In genomic region chr2:236862961-236863728, GRCh38 we compare ENCODE assay signal across 10 cellular contexts.
DNase-seq lines count a peak whose midpoint lies in the region; ATAC-seq and TF ChIP-seq lines count a peak whose summit lies in the region.
"Had no signal": no experiment of that assay in that cellular context is flagged by ENCODE, and none has a peak within 500 bp of the region (broad histone marks: within the 10 kb centered on the region; RNA-seq: fewer than 3 reads in every experiment).

No MANE protein-coding gene starts in this region.

- H3K27ac Mint-ChIP-seq in T-cell: no peak overlapping the region

- H4K91ac ChIP-seq in mesenchymal stem cell (ENCODE audit: low read length): no peak overlapping the region

- no peak overlapping the region for H2AK5ac ChIP-seq in mesenchymal stem cell (ENCODE audit: low read length, severe bottlenecking)

- H3K9me3 ChIP-seq in mesenchymal stem cell (ENCODE audit: control insufficient read depth, low read length) (peaks cover 3% of the 10 kb centered on the region), testis (no peaks in the 10 kb centered on the region), upper lobe of right lung (no peaks in the 10 kb centered on the region)

- H3K4me3 Mint-ChIP-seq in T-cell: no peak overlapping the region

- no peak overlapping the region for H4K8ac ChIP-seq in mesenchymal stem cell (ENCODE audit: low read length)

- H3K9ac ChIP-seq in mesenchymal stem cell (ENCODE audit: low read length): peak overlapping the region; percentile 34

- H3K18ac ChIP-seq in mesenchymal stem cell (ENCODE audit: low read depth in 1 of 2, low read length in 2 of 2): no peak overlapping the region

- no peak overlapping the region for H2BK5ac ChIP-seq in mesenchymal stem cell (ENCODE audit: low read depth, low read length, poor library complexity, severe bottlenecking)

- H3K4ac ChIP-seq in mesenchymal stem cell (ENCODE audit: low read depth in 1 of 2, low read length in 2 of 2): no peak overlapping the region

- H3K36me3 ChIP-seq in mesenchymal stem cell (ENCODE audit: control insufficient read depth in 1 of 2, insufficient read depth in 2 of 2, low read depth in 1 of 2, low read length in 2 of 2) (no peaks in the 10 kb centered on the region), testis (ENCODE audit: low read depth, missing control alignments) (no peaks in the 10 kb centered on the region), upper lobe of right lung (no peaks in the 10 kb centered on the region)

- TF ChIP-seq CTCF in testis (IDR thresholded peaks at IDR 0.05) (no peak), upper lobe of right lung (IDR thresholded peaks at IDR 0.05) (no peak)

- no peak overlapping the region for H3K23ac ChIP-seq in mesenchymal stem cell (ENCODE audit: low read length in 2 of 2)

- H2BK15ac ChIP-seq in mesenchymal stem cell (ENCODE audit: low read depth, poor library complexity, severe bottlenecking): no peak overlapping the region

- peaks cover 3 to 11% (median 6%) of the 10 kb centered on the region in 3 donors for H3K9me3 Mint-ChIP-seq in T-cell

- peak; percentile 87 for DNase-seq in GM04504 (ENCODE audit: low read depth)
- peak; percentile 77 for DNase-seq in mesenchymal stem cell
- no peak for DNase-seq in T-cell
- no peak for DNase-seq in testis
- no peak for DNase-seq in posterior cingulate gyrus
- DNase-seq in upper lobe of right lung: no peak
- DNase-seq: glutamatergic neuron, NCI-H1105 had no signal

- ATAC-seq in HG02759 (IDR thresholded peaks at IDR 0.05; ENCODE audit: unreplicated experiment): peak; percentile 88
- ATAC-seq in SK-N-SH treated with all-trans-retinoic acid at 6 μM for 48 hours: peak; percentile 66
- no peak for ATAC-seq in T-cell (replicated peaks in 1 of 4)
- no peak for ATAC-seq in upper lobe of right lung

- peak overlapping the region in 1 of 2 experiments; percentile 0 for H3K4me3 ChIP-seq in mesenchymal stem cell (ENCODE audit: insufficient read depth in 1 of 2, low read depth in 1 of 2, low read length in 2 of 2)
- no peak overlapping the region for H3K4me3 ChIP-seq in testis
- no peak overlapping the region for H3K4me3 ChIP-seq in upper lobe of right lung

- H3K4me1 Mint-ChIP-seq in T-cell: no peaks in the 10 kb centered on the region

- no peak overlapping the region for H2BK120ac ChIP-seq in mesenchymal stem cell (ENCODE audit: low read depth, low read length)

- H3K4me2 ChIP-seq in mesenchymal stem cell (ENCODE audit: low read length, poor library complexity, severe bottlenecking): no peak overlapping the region

- H2BK12ac ChIP-seq in mesenchymal stem cell (ENCODE audit: low read length in 2 of 2): no peak overlapping the region

- no peak overlapping the region for H3K14ac ChIP-seq in mesenchymal stem cell (ENCODE audit: low read length in 2 of 2)

- POLR2A ChIA-PET in T-cell (lab: Charles Lee): interaction anchor here in 1 of 2 donors (0.6 kb wide), 1 partner anchor 18 kb away, joined by 3 read pairs; no protein-coding TSS in a partner anchor

- H3K27me3 ChIP-seq in mesenchymal stem cell (ENCODE audit: control insufficient read depth in 1 of 2, insufficient read depth in 1 of 2, low read length in 2 of 2) (peaks cover 0 to under 1% of the 10 kb centered on the region in 2 experiments), testis (no peaks in the 10 kb centered on the region), upper lobe of right lung (no peaks in the 10 kb centered on the region)

- CTCF ChIA-PET in T-cell (lab: Charles Lee): interaction anchor here in 1 of 2 donors (0.6 kb wide), 1 partner anchor 122 kb away, joined by 3 read pairs; no protein-coding TSS in a partner anchor

- WGBS in mesenchymal stem cell: 66% methylated on average over 9 of the region's 9 CpGs
- WGBS in testis, 2 donors: 85 to 93% methylated on average over 6 to 9 of the region's 9 CpGs

- no peaks in the 10 kb centered on the region for H3K36me3 Mint-ChIP-seq in T-cell

- H3K27ac ChIP-seq in mesenchymal stem cell (ENCODE audit: low read length, poor library complexity, severe bottlenecking): no peak overlapping the region
- H3K27ac ChIP-seq in testis: no peak overlapping the region
- H3K27ac ChIP-seq in upper lobe of right lung: no peak overlapping the region

- no peak for TF ChIP-seq POLR2A in testis (IDR thresholded peaks at IDR 0.05)

- H2AFZ ChIP-seq in mesenchymal stem cell (ENCODE audit: low read depth, low read length): no peak overlapping the region

- H3K79me1 ChIP-seq in mesenchymal stem cell (replicated peaks; ENCODE audit: low read length, poor library complexity, severe bottlenecking): no peaks in the 10 kb centered on the region

- peaks cover 0 to 16% of the 10 kb centered on the region in 2 donors for H3K27me3 Mint-ChIP-seq in T-cell

- intact Hi-C loops in testis (cut with DNase I; ENCODE audit: low total_unique reads): no loop called here
- intact Hi-C loops in posterior cingulate gyrus (cut with DNase I): no loop called here
- intact Hi-C loops in upper lobe of right lung (cut with DNase I): no loop called here

- peaks cover 6% of the 10 kb centered on the region for H3K4me1 ChIP-seq in mesenchymal stem cell (ENCODE audit: control insufficient read depth, insufficient read depth, low read depth, low read length)
- H3K4me1 ChIP-seq in testis: no peaks in the 10 kb centered on the region
- H3K4me1 ChIP-seq in upper lobe of right lung: no peaks in the 10 kb centered on the region

TF ChIP-seq in SK-N-SH treated with all-trans-retinoic acid at 6 μM for 48 hours, 23 proteins besides CTCF, POLR2A, EP300 and RAD21 (continues in another document):
- no peak for TF ChIP-seq ISL1 (CRISPR knock-in tag; IDR thresholded peaks at IDR 0.05)
- no peak for TF ChIP-seq TSHZ2 (CRISPR knock-in tag; IDR thresholded peaks at IDR 0.05)
- no peak for TF ChIP-seq CSDC2 (CRISPR knock-in tag; IDR thresholded peaks at IDR 0.05)
- TF ChIP-seq POU6F1 (CRISPR knock-in tag; IDR thresholded peaks at IDR 0.05; ENCODE audit: borderline replicate concordance, low read depth): no peak
- no peak for TF ChIP-seq ZNF8 (CRISPR knock-in tag; IDR thresholded peaks at IDR 0.05)
- TF ChIP-seq ZFP3 (CRISPR knock-in tag; IDR thresholded peaks at IDR 0.05): no peak
- TF ChIP-seq SNAI2 (CRISPR knock-in tag; IDR thresholded peaks at IDR 0.05): no peak
- no peak for TF ChIP-seq RARB (CRISPR knock-in tag; IDR thresholded peaks at IDR 0.05)
- no peak for TF ChIP-seq ZNF565 (CRISPR knock-in tag; conservative IDR thresholded peaks at IDR 0.05; ENCODE audit: low read depth)
- TF ChIP-seq OSR1 (CRISPR knock-in tag; IDR thresholded peaks at IDR 0.05): no peak
- no peak for TF ChIP-seq BACH2 (CRISPR knock-in tag; IDR thresholded peaks at IDR 0.05; ENCODE audit: borderline replicate concordance)
- no peak for TF ChIP-seq PPARA (CRISPR knock-in tag; IDR thresholded peaks at IDR 0.05; ENCODE audit: borderline replicate concordance)
- TF ChIP-seq TCF4 (CRISPR knock-in tag; IDR thresholded peaks at IDR 0.05; ENCODE audit: borderline replicate concordance): no peak
- no peak for TF ChIP-seq ESRRG (CRISPR knock-in tag; IDR thresholded peaks at IDR 0.05)
- no peak for TF ChIP-seq ZNF70 (CRISPR knock-in tag; IDR thresholded peaks at IDR 0.05)

Comparison
In these comparisons a context has a peak if more than half of its experiments do, and no peak if none do; other contexts are left out.
1. DNase-seq: peak in GM04504 (single experiment) and mesenchymal stem cell (single experiment); none in T-cell (0 of 34), testis (single experiment), posterior cingulate gyrus (0 of 10) and upper lobe of right lung (single experiment).
2. ATAC-seq: peak in HG02759 (single experiment) and SK-N-SH treated with all-trans-retinoic acid at 6 μM for 48 hours (single experiment); none in T-cell (0 of 4) and upper lobe of right lung (single experiment).